In genomic region chr1:85361106-85361505, GRCh38 we compare ENCODE assay signal across 1 cellular context.
TF ChIP-seq lines count a peak whose summit lies in the region.

No MANE protein-coding gene starts in this region.

TF ChIP-seq in HepG2, 621 proteins besides CTCF, POLR2A, EP300 and RAD21:
- no peak for TF ChIP-seq ZBED4 (CRISPR knock-in tag; IDR thresholded peaks at IDR 0.05; ENCODE audit: borderline replicate concordance)
- TF ChIP-seq GLMP (CRISPR knock-in tag; IDR thresholded peaks at IDR 0.05; ENCODE audit: borderline replicate concordance): no peak
- TF ChIP-seq ZNF329 (CRISPR knock-in tag; IDR thresholded peaks at IDR 0.05; ENCODE audit: low read depth): no peak
